Comparison of ENCODE assay signal across 1 cellular context in genomic region chr18:9613550-9614400, GRCh38.
TF ChIP-seq lines count a peak whose summit lies in the region.

No MANE protein-coding gene starts in this region.

TF ChIP-seq in HepG2, 621 proteins besides CTCF, POLR2A, EP300 and RAD21 (continued from another document and continues in another):
- TF ChIP-seq MED8 (CRISPR knock-in tag; IDR thresholded peaks at IDR 0.05; ENCODE audit: insufficient replicate concordance) (no peak), TERF1 (CRISPR knock-in tag; IDR thresholded peaks at IDR 0.05) (no peak), MYPOP (CRISPR knock-in tag; IDR thresholded peaks at IDR 0.05) (no peak), SAFB2 (CRISPR knock-in tag; IDR thresholded peaks at IDR 0.05; ENCODE audit: borderline replicate concordance, low read depth) (no peak), PRMT3 (CRISPR knock-in tag; IDR thresholded peaks at IDR 0.05; ENCODE audit: borderline replicate concordance, low read depth) (no peak), HMG20B (CRISPR knock-in tag; conservative IDR thresholded peaks at IDR 0.05) (no peak), ZFP62 (CRISPR knock-in tag; IDR thresholded peaks at IDR 0.05) (no peak), SSRP1 (CRISPR knock-in tag; IDR thresholded peaks at IDR 0.05) (no peak), SKI (IDR thresholded peaks at IDR 0.05; ENCODE audit: partially characterized antibody) (peak; percentile 40), CBX5 (CRISPR knock-in tag; IDR thresholded peaks at IDR 0.05; ENCODE audit: borderline replicate concordance) (no peak), CAMTA2 (CRISPR knock-in tag; IDR thresholded peaks at IDR 0.05; ENCODE audit: borderline replicate concordance) (no peak), YEATS4 (CRISPR knock-in tag; IDR thresholded peaks at IDR 0.05; ENCODE audit: borderline replicate concordance) (0 out of 2 replicates have a peak, but pooled peaks have one; percentile 13), NFYC (CRISPR knock-in tag; IDR thresholded peaks at IDR 0.05) (no peak), MIER3 (CRISPR knock-in tag; IDR thresholded peaks at IDR 0.05; ENCODE audit: borderline replicate concordance) (no peak), SOX5 (CRISPR knock-in tag; IDR thresholded peaks at IDR 0.05; ENCODE audit: borderline replicate concordance) (no peak), HNF1B (CRISPR knock-in tag; IDR thresholded peaks at IDR 0.05) (no peak), PITX1 (CRISPR knock-in tag; IDR thresholded peaks at IDR 0.05) (no peak), ZNF383 (CRISPR knock-in tag; IDR thresholded peaks at IDR 0.05; ENCODE audit: borderline replicate concordance) (no peak), RXRB (CRISPR knock-in tag; IDR thresholded peaks at IDR 0.05; ENCODE audit: borderline replicate concordance) (no peak), NFATC3 (CRISPR knock-in tag; IDR thresholded peaks at IDR 0.05) (no peak), NFE2L2 (IDR thresholded peaks at IDR 0.05; ENCODE audit: low read length) (no peak), FOXP1 (IDR thresholded peaks at IDR 0.05) (no peak), FOXP1 (CRISPR knock-in tag; IDR thresholded peaks at IDR 0.05) (no peak), KMT2A (CRISPR knock-in tag; IDR thresholded peaks at IDR 0.05) (peak; percentile 52; the same call in 1 of the 2 replicates), ISL2 (CRISPR knock-in tag; IDR thresholded peaks at IDR 0.05) (no peak), PRDM15 (CRISPR knock-in tag; IDR thresholded peaks at IDR 0.05) (peak; percentile 26; the same call in 1 of the 2 replicates), AHR (CRISPR knock-in tag; IDR thresholded peaks at IDR 0.05) (0 out of 2 replicates have a peak, but pooled peaks have one; percentile 34), ZNF33B (CRISPR knock-in tag; IDR thresholded peaks at IDR 0.05) (no peak), MXI1 (IDR thresholded peaks at IDR 0.05; ENCODE audit: borderline replicate concordance, low read depth, low read length) (no peak), TOPORS (CRISPR knock-in tag; IDR thresholded peaks at IDR 0.05) (no peak), TSC22D2 (CRISPR knock-in tag; IDR thresholded peaks at IDR 0.05; ENCODE audit: borderline replicate concordance) (no peak), ZNF484 (CRISPR knock-in tag; IDR thresholded peaks at IDR 0.05; ENCODE audit: borderline replicate concordance, low read depth) (no peak), SAP130 (CRISPR knock-in tag; IDR thresholded peaks at IDR 0.05; ENCODE audit: low read depth) (peak; percentile 34; the same call in 1 of the 2 replicates), ATRX (CRISPR knock-in tag; IDR thresholded peaks at IDR 0.05; ENCODE audit: borderline replicate concordance) (no peak), UBTF (CRISPR knock-in tag; IDR thresholded peaks at IDR 0.05) (peak; percentile 81; the same call in 1 of the 2 replicates), XRCC5 (optimal IDR thresholded peaks at IDR 0.05; ENCODE audit: low read length) (peak; percentile 22), SRF (IDR thresholded peaks at IDR 0.05; ENCODE audit: low read depth, low read length) (no peak), TARDBP (CRISPR knock-in tag; IDR thresholded peaks at IDR 0.05) (peak; percentile 8; the same call in 1 of the 2 replicates)
- TF ChIP-seq, protein P1, sequence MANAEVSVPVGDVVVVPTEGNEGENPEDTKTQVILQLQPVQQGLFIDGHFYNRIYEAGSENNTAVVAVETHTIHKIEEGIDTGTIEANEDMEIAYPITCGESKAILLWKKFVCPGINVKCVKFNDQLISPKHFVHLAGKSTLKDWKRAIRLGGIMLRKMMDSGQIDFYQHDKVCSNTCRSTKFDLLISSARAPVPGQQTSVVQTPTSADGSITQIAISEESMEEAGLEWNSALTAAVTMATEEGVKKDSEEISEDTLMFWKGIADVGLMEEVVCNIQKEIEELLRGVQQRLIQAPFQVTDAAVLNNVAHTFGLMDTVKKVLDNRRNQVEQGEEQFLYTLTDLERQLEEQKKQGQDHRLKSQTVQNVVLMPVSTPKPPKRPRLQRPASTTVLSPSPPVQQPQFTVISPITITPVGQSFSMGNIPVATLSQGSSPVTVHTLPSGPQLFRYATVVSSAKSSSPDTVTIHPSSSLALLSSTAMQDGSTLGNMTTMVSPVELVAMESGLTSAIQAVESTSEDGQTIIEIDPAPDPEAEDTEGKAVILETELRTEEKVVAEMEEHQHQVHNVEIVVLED (CRISPR knock-in tag; IDR thresholded peaks at IDR 0.05; ENCODE audit: borderline replicate concordance) = no peak
- TF ChIP-seq, protein P2, sequence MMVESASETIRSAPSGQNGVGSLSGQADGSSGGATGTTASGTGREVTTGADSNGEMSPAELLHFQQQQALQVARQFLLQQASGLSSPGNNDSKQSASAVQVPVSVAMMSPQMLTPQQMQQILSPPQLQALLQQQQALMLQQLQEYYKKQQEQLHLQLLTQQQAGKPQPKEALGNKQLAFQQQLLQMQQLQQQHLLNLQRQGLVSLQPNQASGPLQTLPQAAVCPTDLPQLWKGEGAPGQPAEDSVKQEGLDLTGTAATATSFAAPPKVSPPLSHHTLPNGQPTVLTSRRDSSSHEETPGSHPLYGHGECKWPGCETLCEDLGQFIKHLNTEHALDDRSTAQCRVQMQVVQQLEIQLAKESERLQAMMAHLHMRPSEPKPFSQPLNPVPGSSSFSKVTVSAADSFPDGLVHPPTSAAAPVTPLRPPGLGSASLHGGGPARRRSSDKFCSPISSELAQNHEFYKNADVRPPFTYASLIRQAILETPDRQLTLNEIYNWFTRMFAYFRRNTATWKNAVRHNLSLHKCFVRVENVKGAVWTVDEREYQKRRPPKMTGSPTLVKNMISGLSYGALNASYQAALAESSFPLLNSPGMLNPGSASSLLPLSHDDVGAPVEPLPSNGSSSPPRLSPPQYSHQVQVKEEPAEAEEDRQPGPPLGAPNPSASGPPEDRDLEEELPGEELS (CRISPR knock-in tag; IDR thresholded peaks at IDR 0.05) = 0 out of 2 replicates have a peak, but pooled peaks have one; percentile 10
- TF ChIP-seq, protein P3, sequence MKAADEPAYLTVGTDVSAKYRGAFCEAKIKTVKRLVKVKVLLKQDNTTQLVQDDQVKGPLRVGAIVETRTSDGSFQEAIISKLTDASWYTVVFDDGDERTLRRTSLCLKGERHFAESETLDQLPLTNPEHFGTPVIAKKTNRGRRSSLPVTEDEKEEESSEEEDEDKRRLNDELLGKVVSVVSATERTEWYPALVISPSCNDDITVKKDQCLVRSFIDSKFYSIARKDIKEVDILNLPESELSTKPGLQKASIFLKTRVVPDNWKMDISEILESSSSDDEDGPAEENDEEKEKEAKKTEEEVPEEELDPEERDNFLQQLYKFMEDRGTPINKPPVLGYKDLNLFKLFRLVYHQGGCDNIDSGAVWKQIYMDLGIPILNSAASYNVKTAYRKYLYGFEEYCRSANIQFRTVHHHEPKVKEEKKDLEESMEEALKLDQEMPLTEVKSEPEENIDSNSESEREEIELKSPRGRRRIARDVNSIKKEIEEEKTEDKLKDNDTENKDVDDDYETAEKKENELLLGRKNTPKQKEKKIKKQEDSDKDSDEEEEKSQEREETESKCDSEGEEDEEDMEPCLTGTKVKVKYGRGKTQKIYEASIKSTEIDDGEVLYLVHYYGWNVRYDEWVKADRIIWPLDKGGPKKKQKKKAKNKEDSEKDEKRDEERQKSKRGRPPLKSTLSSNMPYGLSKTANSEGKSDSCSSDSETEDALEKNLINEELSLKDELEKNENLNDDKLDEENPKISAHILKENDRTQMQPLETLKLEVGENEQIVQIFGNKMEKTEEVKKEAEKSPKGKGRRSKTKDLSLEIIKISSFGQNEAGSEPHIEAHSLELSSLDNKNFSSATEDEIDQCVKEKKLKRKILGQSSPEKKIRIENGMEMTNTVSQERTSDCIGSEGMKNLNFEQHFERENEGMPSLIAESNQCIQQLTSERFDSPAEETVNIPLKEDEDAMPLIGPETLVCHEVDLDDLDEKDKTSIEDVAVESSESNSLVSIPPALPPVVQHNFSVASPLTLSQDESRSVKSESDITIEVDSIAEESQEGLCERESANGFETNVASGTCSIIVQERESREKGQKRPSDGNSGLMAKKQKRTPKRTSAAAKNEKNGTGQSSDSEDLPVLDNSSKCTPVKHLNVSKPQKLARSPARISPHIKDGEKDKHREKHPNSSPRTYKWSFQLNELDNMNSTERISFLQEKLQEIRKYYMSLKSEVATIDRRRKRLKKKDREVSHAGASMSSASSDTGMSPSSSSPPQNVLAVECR (CRISPR knock-in tag; IDR thresholded peaks at IDR 0.05; ENCODE audit: borderline replicate concordance) = peak; percentile 31; the same call in 1 of the 2 replicates
- TF ChIP-seq, protein P4, sequence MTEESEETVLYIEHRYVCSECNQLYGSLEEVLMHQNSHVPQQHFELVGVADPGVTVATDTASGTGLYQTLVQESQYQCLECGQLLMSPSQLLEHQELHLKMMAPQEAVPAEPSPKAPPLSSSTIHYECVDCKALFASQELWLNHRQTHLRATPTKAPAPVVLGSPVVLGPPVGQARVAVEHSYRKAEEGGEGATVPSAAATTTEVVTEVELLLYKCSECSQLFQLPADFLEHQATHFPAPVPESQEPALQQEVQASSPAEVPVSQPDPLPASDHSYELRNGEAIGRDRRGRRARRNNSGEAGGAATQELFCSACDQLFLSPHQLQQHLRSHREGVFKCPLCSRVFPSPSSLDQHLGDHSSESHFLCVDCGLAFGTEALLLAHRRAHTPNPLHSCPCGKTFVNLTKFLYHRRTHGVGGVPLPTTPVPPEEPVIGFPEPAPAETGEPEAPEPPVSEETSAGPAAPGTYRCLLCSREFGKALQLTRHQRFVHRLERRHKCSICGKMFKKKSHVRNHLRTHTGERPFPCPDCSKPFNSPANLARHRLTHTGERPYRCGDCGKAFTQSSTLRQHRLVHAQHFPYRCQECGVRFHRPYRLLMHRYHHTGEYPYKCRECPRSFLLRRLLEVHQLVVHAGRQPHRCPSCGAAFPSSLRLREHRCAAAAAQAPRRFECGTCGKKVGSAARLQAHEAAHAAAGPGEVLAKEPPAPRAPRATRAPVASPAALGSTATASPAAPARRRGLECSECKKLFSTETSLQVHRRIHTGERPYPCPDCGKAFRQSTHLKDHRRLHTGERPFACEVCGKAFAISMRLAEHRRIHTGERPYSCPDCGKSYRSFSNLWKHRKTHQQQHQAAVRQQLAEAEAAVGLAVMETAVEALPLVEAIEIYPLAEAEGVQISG (CRISPR knock-in tag; IDR thresholded peaks at IDR 0.05) = peak; percentile 60
